9 cellular contexts compared by ENCODE assay signal in the genomic region with DNA sequence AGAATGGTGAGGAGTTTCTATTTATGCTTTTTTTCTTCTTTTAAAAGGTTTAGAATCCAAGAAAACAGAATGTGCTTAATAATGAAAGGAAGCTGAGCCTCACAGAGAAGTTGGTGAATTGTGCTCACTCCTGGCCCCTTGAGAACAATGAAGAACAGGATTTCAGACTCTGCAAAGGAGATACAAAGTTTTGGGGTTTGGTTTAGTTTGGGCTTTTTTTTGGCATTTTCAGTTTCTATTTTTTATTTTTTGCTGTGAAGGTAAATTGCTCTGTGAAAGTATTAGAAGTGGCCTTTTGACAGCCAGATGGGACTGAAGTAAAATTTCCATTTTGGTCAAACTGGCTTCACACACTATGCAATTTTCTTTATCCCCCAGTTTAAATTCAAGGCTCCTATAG.
"Had no signal": no experiment of that assay in that cellular context is flagged by ENCODE, and none has a peak within 500 bp of the region (broad histone marks: within the 10 kb centered on the region; RNA-seq: fewer than 3 reads in every experiment).

No MANE protein-coding gene starts in this region.

- H3K9me3 ChIP-seq: HAP-1 had no signal

- H3K9ac ChIP-seq: GM23248 had no signal

- H3K4me3 ChIP-seq: GM23248, GM23338, HAP-1 had no signal

- DNase-seq: GM23248, GOT3, H7, H9, HCEC 1CT, HFFc6 had no signal

- H3K4me1 ChIP-seq: HAP-1 had no signal

- H3K27ac ChIP-seq: GM23248 had no signal

- H3K9me3 Mint-ChIP-seq: GM23338, H9 had no signal

- ATAC-seq: GM23338, HCT116 had no signal

- H3K27ac Mint-ChIP-seq: GM23338, HFFc6 had no signal

- H3K36me3 ChIP-seq: HAP-1 had no signal

- H2AFZ ChIP-seq: GM23248, GM23338 had no signal

- H3K4me2 ChIP-seq: GM23338 had no signal

- H3K4me3 Mint-ChIP-seq: GM23338, H9, HFFc6 had no signal
